Comparison of ENCODE assay signal across 1 cellular context in the genomic region with DNA sequence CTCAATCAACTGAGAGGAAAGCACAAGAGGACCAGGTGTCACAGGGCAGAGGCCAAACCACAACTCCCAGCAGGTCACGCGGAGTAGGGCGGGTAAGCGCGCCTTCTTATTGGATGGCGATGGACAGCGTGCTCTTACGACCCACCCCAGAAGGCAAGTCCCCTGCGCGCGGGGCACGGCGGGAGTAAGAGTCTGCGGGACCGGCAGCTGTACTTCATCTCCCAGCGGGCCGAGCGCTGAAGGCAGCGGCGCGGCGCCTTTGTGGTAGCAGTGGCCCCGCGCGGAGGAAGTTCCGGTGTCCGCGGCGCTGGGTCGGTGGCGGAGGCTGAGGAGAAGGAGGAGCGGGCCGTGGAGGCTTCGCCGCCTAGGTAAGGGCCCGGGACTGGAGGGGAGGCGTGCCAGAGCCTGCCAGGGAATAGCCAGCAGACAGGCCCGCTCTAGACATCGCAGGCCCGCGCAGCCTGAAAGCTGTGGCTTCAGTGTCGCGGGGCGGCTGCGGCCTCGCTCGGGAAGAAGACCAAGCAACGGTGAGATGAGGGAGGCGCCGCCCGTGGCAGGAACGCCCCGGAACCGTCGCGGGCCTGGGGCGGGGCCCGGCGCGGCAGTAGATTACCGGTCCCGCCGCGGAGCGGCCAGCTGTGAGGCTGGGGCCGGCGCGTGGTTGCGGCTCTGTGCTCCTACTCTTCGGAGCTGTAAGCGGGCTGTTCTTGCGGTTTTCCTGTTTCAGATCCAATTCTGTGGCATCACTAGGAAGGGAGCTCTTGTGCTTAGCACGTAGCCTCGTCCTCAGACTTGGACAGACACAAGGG.
A peak's percentile ranks its signal among the peaks of the same experiment; 100 is the strongest.
TF ChIP-seq lines count a peak whose summit lies in the region.

A gene with protein sequence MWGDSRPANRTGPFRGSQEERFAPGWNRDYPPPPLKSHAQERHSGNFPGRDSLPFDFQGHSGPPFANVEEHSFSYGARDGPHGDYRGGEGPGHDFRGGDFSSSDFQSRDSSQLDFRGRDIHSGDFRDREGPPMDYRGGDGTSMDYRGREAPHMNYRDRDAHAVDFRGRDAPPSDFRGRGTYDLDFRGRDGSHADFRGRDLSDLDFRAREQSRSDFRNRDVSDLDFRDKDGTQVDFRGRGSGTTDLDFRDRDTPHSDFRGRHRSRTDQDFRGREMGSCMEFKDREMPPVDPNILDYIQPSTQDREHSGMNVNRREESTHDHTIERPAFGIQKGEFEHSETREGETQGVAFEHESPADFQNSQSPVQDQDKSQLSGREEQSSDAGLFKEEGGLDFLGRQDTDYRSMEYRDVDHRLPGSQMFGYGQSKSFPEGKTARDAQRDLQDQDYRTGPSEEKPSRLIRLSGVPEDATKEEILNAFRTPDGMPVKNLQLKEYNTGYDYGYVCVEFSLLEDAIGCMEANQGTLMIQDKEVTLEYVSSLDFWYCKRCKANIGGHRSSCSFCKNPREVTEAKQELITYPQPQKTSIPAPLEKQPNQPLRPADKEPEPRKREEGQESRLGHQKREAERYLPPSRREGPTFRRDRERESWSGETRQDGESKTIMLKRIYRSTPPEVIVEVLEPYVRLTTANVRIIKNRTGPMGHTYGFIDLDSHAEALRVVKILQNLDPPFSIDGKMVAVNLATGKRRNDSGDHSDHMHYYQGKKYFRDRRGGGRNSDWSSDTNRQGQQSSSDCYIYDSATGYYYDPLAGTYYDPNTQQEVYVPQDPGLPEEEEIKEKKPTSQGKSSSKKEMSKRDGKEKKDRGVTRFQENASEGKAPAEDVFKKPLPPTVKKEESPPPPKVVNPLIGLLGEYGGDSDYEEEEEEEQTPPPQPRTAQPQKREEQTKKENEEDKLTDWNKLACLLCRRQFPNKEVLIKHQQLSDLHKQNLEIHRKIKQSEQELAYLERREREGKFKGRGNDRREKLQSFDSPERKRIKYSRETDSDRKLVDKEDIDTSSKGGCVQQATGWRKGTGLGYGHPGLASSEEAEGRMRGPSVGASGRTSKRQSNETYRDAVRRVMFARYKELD (plus strand): TSS at position 293 of the 809 bp plus-strand sequence. CDS start 22,492 bp downstream, outside the sequence.

TF ChIP-seq in HepG2, 621 proteins besides CTCF, POLR2A, EP300 and RAD21 (continued from another document and continues in another):
- TF ChIP-seq, protein P1, sequence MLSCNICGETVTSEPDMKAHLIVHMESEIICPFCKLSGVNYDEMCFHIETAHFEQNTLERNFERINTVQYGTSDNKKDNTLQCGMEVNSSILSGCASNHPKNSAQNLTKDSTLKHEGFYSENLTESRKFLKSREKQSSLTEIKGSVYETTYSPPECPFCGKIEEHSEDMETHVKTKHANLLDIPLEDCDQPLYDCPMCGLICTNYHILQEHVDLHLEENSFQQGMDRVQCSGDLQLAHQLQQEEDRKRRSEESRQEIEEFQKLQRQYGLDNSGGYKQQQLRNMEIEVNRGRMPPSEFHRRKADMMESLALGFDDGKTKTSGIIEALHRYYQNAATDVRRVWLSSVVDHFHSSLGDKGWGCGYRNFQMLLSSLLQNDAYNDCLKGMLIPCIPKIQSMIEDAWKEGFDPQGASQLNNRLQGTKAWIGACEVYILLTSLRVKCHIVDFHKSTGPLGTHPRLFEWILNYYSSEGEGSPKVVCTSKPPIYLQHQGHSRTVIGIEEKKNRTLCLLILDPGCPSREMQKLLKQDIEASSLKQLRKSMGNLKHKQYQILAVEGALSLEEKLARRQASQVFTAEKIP (CRISPR knock-in tag; IDR thresholded peaks at IDR 0.05; ENCODE audit: borderline replicate concordance), result no peak
- TF ChIP-seq ZNF549 (CRISPR knock-in tag; IDR thresholded peaks at IDR 0.05) (no peak), CC2D1A (CRISPR knock-in tag; IDR thresholded peaks at IDR 0.05) (no peak), TRIM24 (CRISPR knock-in tag; IDR thresholded peaks at IDR 0.05) (no peak), ZNF337 (CRISPR knock-in tag; IDR thresholded peaks at IDR 0.05; ENCODE audit: borderline replicate concordance, low read depth) (no peak), NR2F1 (CRISPR knock-in tag; IDR thresholded peaks at IDR 0.05) (no peak; a peak in 2 of 4 replicates), KDM5A (IDR thresholded peaks at IDR 0.05; ENCODE audit: borderline replicate concordance, low read length) (peak; percentile 69; the same call in 1 of the 2 replicates), SYNCRIP (IDR thresholded peaks at IDR 0.05; ENCODE audit: insufficient read depth, low read depth, low read length) (no peak), PHB2 (IDR thresholded peaks at IDR 0.05; ENCODE audit: partially characterized antibody) (no peak), ZNF629 (CRISPR knock-in tag; conservative IDR thresholded peaks at IDR 0.05) (no peak; the same call in 1 of the 2 replicates), HOXA5 (CRISPR knock-in tag; IDR thresholded peaks at IDR 0.05) (peak; percentile 93), ZNF24 (IDR thresholded peaks at IDR 0.05) (no peak), HOXA7 (CRISPR knock-in tag; IDR thresholded peaks at IDR 0.05) (no peak), NKX3-1 (CRISPR knock-in tag; IDR thresholded peaks at IDR 0.05) (peak; percentile 89; the same call in 1 of the 2 replicates), KAT8 (CRISPR knock-in tag; IDR thresholded peaks at IDR 0.05) (peak; percentile 95), SMAD3 (CRISPR knock-in tag; IDR thresholded peaks at IDR 0.05) (peak; percentile 70), ZNF644 (CRISPR knock-in tag; IDR thresholded peaks at IDR 0.05; ENCODE audit: low read depth) (no peak), CEBPB (IDR thresholded peaks at IDR 0.05; ENCODE audit: borderline replicate concordance, low read depth, low read length) (no peak), ZNF775 (CRISPR knock-in tag; IDR thresholded peaks at IDR 0.05; ENCODE audit: borderline replicate concordance) (no peak), POLR2G (IDR thresholded peaks at IDR 0.05; ENCODE audit: low read depth, low read length) (peak; percentile 95), MEIS1 (CRISPR knock-in tag; IDR thresholded peaks at IDR 0.05; ENCODE audit: borderline replicate concordance) (no peak; the same call in 1 of the 2 replicates), ESRRA (CRISPR knock-in tag; IDR thresholded peaks at IDR 0.05; ENCODE audit: low read depth) (peak; percentile 48; the same call in 1 of the 2 replicates), ZSCAN25 (CRISPR knock-in tag; IDR thresholded peaks at IDR 0.05) (no peak; the same call in 1 of the 2 replicates), GZF1 (CRISPR knock-in tag; IDR thresholded peaks at IDR 0.05) (no peak)
- TF ChIP-seq, protein P2, sequence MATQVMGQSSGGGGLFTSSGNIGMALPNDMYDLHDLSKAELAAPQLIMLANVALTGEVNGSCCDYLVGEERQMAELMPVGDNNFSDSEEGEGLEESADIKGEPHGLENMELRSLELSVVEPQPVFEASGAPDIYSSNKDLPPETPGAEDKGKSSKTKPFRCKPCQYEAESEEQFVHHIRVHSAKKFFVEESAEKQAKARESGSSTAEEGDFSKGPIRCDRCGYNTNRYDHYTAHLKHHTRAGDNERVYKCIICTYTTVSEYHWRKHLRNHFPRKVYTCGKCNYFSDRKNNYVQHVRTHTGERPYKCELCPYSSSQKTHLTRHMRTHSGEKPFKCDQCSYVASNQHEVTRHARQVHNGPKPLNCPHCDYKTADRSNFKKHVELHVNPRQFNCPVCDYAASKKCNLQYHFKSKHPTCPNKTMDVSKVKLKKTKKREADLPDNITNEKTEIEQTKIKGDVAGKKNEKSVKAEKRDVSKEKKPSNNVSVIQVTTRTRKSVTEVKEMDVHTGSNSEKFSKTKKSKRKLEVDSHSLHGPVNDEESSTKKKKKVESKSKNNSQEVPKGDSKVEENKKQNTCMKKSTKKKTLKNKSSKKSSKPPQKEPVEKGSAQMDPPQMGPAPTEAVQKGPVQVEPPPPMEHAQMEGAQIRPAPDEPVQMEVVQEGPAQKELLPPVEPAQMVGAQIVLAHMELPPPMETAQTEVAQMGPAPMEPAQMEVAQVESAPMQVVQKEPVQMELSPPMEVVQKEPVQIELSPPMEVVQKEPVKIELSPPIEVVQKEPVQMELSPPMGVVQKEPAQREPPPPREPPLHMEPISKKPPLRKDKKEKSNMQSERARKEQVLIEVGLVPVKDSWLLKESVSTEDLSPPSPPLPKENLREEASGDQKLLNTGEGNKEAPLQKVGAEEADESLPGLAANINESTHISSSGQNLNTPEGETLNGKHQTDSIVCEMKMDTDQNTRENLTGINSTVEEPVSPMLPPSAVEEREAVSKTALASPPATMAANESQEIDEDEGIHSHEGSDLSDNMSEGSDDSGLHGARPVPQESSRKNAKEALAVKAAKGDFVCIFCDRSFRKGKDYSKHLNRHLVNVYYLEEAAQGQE (IDR thresholded peaks at IDR 0.05; ENCODE audit: borderline replicate concordance in 1 of 2, low read depth in 1 of 2, low read length in 2 of 2), result peak in 1 of 2 experiments; percentile 19; a peak in 1 of 4 replicates
- TF ChIP-seq, protein P3, sequence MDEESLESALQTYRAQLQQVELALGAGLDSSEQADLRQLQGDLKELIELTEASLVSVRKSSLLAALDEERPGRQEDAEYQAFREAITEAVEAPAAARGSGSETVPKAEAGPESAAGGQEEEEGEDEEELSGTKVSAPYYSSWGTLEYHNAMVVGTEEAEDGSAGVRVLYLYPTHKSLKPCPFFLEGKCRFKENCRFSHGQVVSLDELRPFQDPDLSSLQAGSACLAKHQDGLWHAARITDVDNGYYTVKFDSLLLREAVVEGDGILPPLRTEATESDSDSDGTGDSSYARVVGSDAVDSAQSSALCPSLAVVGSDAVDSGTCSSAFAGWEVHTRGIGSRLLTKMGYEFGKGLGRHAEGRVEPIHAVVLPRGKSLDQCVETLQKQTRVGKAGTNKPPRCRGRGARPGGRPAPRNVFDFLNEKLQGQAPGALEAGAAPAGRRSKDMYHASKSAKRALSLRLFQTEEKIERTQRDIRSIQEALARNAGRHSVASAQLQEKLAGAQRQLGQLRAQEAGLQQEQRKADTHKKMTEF (CRISPR knock-in tag; IDR thresholded peaks at IDR 0.05), result peak; percentile 99
- TF ChIP-seq, protein P4, sequence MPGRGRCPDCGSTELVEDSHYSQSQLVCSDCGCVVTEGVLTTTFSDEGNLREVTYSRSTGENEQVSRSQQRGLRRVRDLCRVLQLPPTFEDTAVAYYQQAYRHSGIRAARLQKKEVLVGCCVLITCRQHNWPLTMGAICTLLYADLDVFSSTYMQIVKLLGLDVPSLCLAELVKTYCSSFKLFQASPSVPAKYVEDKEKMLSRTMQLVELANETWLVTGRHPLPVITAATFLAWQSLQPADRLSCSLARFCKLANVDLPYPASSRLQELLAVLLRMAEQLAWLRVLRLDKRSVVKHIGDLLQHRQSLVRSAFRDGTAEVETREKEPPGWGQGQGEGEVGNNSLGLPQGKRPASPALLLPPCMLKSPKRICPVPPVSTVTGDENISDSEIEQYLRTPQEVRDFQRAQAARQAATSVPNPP (CRISPR knock-in tag; IDR thresholded peaks at IDR 0.05), result no peak
- TF ChIP-seq, protein P5, sequence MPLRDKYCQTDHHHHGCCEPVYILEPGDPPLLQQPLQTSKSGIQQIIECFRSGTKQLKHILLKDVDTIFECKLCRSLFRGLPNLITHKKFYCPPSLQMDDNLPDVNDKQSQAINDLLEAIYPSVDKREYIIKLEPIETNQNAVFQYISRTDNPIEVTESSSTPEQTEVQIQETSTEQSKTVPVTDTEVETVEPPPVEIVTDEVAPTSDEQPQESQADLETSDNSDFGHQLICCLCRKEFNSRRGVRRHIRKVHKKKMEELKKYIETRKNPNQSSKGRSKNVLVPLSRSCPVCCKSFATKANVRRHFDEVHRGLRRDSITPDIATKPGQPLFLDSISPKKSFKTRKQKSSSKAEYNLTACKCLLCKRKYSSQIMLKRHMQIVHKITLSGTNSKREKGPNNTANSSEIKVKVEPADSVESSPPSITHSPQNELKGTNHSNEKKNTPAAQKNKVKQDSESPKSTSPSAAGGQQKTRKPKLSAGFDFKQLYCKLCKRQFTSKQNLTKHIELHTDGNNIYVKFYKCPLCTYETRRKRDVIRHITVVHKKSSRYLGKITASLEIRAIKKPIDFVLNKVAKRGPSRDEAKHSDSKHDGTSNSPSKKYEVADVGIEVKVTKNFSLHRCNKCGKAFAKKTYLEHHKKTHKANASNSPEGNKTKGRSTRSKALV (CRISPR knock-in tag; IDR thresholded peaks at IDR 0.05), result peak; percentile 68
- TF ChIP-seq, protein P6, sequence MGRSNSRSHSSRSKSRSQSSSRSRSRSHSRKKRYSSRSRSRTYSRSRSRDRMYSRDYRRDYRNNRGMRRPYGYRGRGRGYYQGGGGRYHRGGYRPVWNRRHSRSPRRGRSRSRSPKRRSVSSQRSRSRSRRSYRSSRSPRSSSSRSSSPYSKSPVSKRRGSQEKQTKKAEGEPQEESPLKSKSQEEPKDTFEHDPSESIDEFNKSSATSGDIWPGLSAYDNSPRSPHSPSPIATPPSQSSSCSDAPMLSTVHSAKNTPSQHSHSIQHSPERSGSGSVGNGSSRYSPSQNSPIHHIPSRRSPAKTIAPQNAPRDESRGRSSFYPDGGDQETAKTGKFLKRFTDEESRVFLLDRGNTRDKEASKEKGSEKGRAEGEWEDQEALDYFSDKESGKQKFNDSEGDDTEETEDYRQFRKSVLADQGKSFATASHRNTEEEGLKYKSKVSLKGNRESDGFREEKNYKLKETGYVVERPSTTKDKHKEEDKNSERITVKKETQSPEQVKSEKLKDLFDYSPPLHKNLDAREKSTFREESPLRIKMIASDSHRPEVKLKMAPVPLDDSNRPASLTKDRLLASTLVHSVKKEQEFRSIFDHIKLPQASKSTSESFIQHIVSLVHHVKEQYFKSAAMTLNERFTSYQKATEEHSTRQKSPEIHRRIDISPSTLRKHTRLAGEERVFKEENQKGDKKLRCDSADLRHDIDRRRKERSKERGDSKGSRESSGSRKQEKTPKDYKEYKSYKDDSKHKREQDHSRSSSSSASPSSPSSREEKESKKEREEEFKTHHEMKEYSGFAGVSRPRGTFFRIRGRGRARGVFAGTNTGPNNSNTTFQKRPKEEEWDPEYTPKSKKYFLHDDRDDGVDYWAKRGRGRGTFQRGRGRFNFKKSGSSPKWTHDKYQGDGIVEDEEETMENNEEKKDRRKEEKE (IDR thresholded peaks at IDR 0.05), result no peak
- TF ChIP-seq, protein P7, sequence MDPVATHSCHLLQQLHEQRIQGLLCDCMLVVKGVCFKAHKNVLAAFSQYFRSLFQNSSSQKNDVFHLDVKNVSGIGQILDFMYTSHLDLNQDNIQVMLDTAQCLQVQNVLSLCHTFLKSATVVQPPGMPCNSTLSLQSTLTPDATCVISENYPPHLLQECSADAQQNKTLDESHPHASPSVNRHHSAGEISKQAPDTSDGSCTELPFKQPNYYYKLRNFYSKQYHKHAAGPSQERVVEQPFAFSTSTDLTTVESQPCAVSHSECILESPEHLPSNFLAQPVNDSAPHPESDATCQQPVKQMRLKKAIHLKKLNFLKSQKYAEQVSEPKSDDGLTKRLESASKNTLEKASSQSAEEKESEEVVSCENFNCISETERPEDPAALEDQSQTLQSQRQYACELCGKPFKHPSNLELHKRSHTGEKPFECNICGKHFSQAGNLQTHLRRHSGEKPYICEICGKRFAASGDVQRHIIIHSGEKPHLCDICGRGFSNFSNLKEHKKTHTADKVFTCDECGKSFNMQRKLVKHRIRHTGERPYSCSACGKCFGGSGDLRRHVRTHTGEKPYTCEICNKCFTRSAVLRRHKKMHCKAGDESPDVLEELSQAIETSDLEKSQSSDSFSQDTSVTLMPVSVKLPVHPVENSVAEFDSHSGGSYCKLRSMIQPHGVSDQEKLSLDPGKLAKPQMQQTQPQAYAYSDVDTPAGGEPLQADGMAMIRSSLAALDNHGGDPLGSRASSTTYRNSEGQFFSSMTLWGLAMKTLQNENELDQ (CRISPR knock-in tag; IDR thresholded peaks at IDR 0.05; ENCODE audit: borderline replicate concordance), result no peak
